Comparison of ENCODE assay signal across 11 cellular contexts in the genomic region with DNA sequence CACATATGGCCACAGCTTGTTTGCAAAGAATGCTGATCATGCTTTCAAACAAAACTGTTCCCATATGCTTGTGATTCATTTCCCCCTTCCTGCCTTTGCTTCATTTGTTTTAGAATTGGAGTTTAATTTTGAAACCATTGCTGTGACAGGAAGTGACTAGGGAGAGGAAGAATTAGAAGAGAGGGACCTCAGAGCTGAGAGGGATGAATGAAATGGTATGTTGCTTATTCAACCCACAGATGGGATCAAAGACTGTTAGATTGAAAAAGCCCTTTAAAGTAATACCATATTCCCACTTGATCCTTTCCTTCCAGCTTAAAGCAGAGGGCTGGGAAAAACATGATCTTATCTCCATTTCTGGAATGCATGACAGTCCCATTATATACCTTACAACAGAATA.
DNase-seq lines count a peak whose midpoint lies in the region; ATAC-seq lines count a peak whose summit lies in the region.
"Had no signal": no experiment of that assay in that cellular context is flagged by ENCODE, and none has a peak within 500 bp of the region (broad histone marks: within the 10 kb centered on the region; RNA-seq: fewer than 3 reads in every experiment).

No MANE protein-coding gene starts in this region.

- ATAC-seq in activated CD4-positive, alpha-beta T cell treated with anti-CD3 and anti-CD28 coated beads for 36 hours: peak; percentile 66
- no peak for ATAC-seq in GM21576 (IDR thresholded peaks at IDR 0.05; ENCODE audit: unreplicated experiment)
- ATAC-seq in HG03460 (IDR thresholded peaks at IDR 0.05; ENCODE audit: unreplicated experiment): no peak

- no peak for DNase-seq in activated CD4-positive, alpha-beta T cell treated with anti-CD3 and anti-CD28 coated beads for 36 hours
- no peak for DNase-seq in activated CD4-positive, alpha-beta T cell treated with anti-CD3 and anti-CD28 coated beads for 1 hour
- DNase-seq in SW 1271 (lab: John Stamatoyannopoulos, UW) (peak; percentile 36 to 76), fibroblast of the conjunctiva (ENCODE audit: low read depth) (peak; percentile 27), stromal cell of bone marrow (ENCODE audit: low read depth) (peak; percentile 62), cerebellum (ENCODE audit: low spot score) (no peak)
- DNase-seq: AML-193, NCI-H2171 treated with DMSO at 0.1 percent for 48 hours had no signal

- no peaks in the 10 kb centered on the region for H3K36me3 Mint-ChIP-seq in activated CD4-positive, alpha-beta T cell treated with anti-CD3 and anti-CD28 coated beads for 36 hours (ENCODE audit: low read depth)

- H3K9me3 Mint-ChIP-seq in activated CD4-positive, alpha-beta T cell treated with anti-CD3 and anti-CD28 coated beads for 36 hours (ENCODE audit: low read depth): peaks cover 4% of the 10 kb centered on the region

- POLR2A ChIA-PET in activated CD4-positive, alpha-beta T cell treated with anti-CD3 and anti-CD28 coated beads for 36 hours (lab: Charles Lee): no interaction called here

- no peaks in the 10 kb centered on the region for H3K27me3 Mint-ChIP-seq in activated CD4-positive, alpha-beta T cell treated with anti-CD3 and anti-CD28 coated beads for 36 hours
- H3K27me3 Mint-ChIP-seq: type B pancreatic cell had no signal

- CTCF ChIA-PET in activated CD4-positive, alpha-beta T cell treated with anti-CD3 and anti-CD28 coated beads for 36 hours (lab: Charles Lee): no interaction called here

- intact Hi-C loops in activated CD4-positive, alpha-beta T cell treated with anti-CD3 and anti-CD28 coated beads for 36 hours (cut with DNase I, micrococcal nuclease): no loop called here

- peaks cover 7% of the 10 kb centered on the region for H3K4me1 Mint-ChIP-seq in activated CD4-positive, alpha-beta T cell treated with anti-CD3 and anti-CD28 coated beads for 36 hours

- H3K27ac Mint-ChIP-seq in activated CD4-positive, alpha-beta T cell treated with anti-CD3 and anti-CD28 coated beads for 36 hours: no peak overlapping the region
- H3K27ac Mint-ChIP-seq: type B pancreatic cell had no signal

- no peak overlapping the region for H3K4me3 Mint-ChIP-seq in activated CD4-positive, alpha-beta T cell treated with anti-CD3 and anti-CD28 coated beads for 36 hours
- H3K4me3 Mint-ChIP-seq: type B pancreatic cell had no signal

Comparison
In these comparisons a context has a peak if more than half of its experiments do, and no peak if none do; other contexts are left out.
1. DNase-seq: peak in SW 1271 (2 of 2), fibroblast of the conjunctiva (single experiment) and stromal cell of bone marrow (single experiment); none in activated CD4-positive, alpha-beta T cell treated with anti-CD3 and anti-CD28 coated beads for 36 hours (single experiment), activated CD4-positive, alpha-beta T cell treated with anti-CD3 and anti-CD28 coated beads for 1 hour (single experiment) and cerebellum (single experiment).